ENCODE assay signal across 8 cellular contexts in genomic region chr2:6945087-6945813, GRCh38. TPM values are rescaled to one million over a fixed set of nuclear protein-coding genes. Genes with fewer than 3 reads are reported as not detected.
A peak's percentile ranks its signal among the peaks of the same experiment; 100 is the strongest.
DNase-seq lines count a peak whose midpoint lies in the region; ATAC-seq and TF ChIP-seq lines count a peak whose summit lies in the region.

No MANE protein-coding gene starts in this region.

- H3K4me1 ChIP-seq in psoas muscle: peaks cover 23% of the 10 kb centered on the region

- no peak for TF ChIP-seq CTCF in psoas muscle (IDR thresholded peaks at IDR 0.05)

- no peak overlapping the region for H3K4me3 ChIP-seq in psoas muscle

- DNase-seq in NOMO-1 (lab: John Stamatoyannopoulos, UW; ENCODE audit: unreplicated experiment in 2 of 2): peak; percentile 23 to 78
- no peak for DNase-seq in psoas muscle
- DNase-seq in DMS79 treated with DMSO at 0.1 percent for 48 hours (lab: John Stamatoyannopoulos, UW): no peak
- no peak for DNase-seq in nucleus accumbens (lab: John Stamatoyannopoulos, UW)
- no peak for DNase-seq in islet precursor cell
- DNase-seq in hippocampal formation (lab: John Stamatoyannopoulos, UW): no peak

- H3K9me3 ChIP-seq in psoas muscle: no peaks in the 10 kb centered on the region

- H3K36me3 ChIP-seq in psoas muscle (ENCODE audit: insufficient read depth in 1 of 2, low read depth in 1 of 2): no peaks in the 10 kb centered on the region

- intact Hi-C loops in psoas muscle (cut with DNase I): no loop called here

- 52 to 64% (median 58%) methylated on average over 9 of the region's 9 CpGs for WGBS in psoas muscle, 3 donors

- H3K27me3 ChIP-seq in psoas muscle (ENCODE audit: insufficient read depth in 3 of 3, low read length in 2 of 3): no peaks in the 10 kb centered on the region

- peak overlapping the region; percentile 15 for H3K27ac ChIP-seq in psoas muscle

- ATAC-seq in GM18870 (IDR thresholded peaks at IDR 0.05; ENCODE audit: unreplicated experiment): peak; percentile 96
- ATAC-seq in HG02610 (IDR thresholded peaks at IDR 0.05; ENCODE audit: unreplicated experiment): peak; percentile 87
- ATAC-seq in psoas muscle: no peak

RNA-seq across cellular contexts. Expression of gene RNF144A, which starts 28.0 kb away (rescaled TPM):
- total RNA-seq in psoas muscle: 10 to 100 TPM in 2 of 4 donors, 1 to 10 TPM in 2; 8.2 to 15.6 (median 11.9) TPM
- 1 to 10 TPM; 2.4 to 8.7 (median 5.4) TPM for polyA plus RNA-seq in psoas muscle

Comparison
In these comparisons a context has a peak if more than half of its experiments do, and no peak if none do; other contexts are left out.
1. ATAC-seq: peak in GM18870 (single experiment) and HG02610 (single experiment); none in psoas muscle (0 of 4).
2. DNase-seq: peak in NOMO-1 (2 of 2); none in psoas muscle (0 of 2), DMS79 treated with DMSO at 0.1 percent for 48 hours (single experiment), nucleus accumbens (0 of 56), islet precursor cell (single experiment) and hippocampal formation (0 of 2).